ENCODE assay signal across 8 cellular contexts in genomic region chr5:123830575-123830974, GRCh38.
"Had no signal": no experiment of that assay in that cellular context is flagged by ENCODE, and none has a peak within 500 bp of the region (broad histone marks: within the 10 kb centered on the region; RNA-seq: fewer than 3 reads in every experiment).

No MANE protein-coding gene starts in this region.

- H3K4me3 Mint-ChIP-seq: GM23338, H9, HFFc6 had no signal

- H2AFZ ChIP-seq: GM23248, GM23338 had no signal

- H3K27ac Mint-ChIP-seq: GM23338, H9, HFFc6 had no signal

- H3K9me3 ChIP-seq: HAP-1 had no signal

- H3K36me3 ChIP-seq: HAP-1 had no signal

- H3K4me2 ChIP-seq: GM23338 had no signal

- H3K4me1 Mint-ChIP-seq: GM23338 had no signal

- H3K27ac ChIP-seq: GM23248 had no signal

- DNase-seq: GM23248, GOT3, H7, H9, HCEC 1CT, HFFc6 had no signal

- H3K9me3 Mint-ChIP-seq: GM23338, HFFc6 had no signal

- H3K4me3 ChIP-seq: GM23248, GM23338, HAP-1 had no signal
